ENCODE assay signal across 2 cellular contexts in genomic region chr20:1636621-1637020, GRCh38.
TF ChIP-seq lines count a peak whose summit lies in the region.

No MANE protein-coding gene starts in this region.

TF ChIP-seq in WTC11, 78 proteins besides CTCF, POLR2A, EP300 and RAD21 (continued from another document):
- TF ChIP-seq E2F5 (CRISPR knock-in tag; IDR thresholded peaks at IDR 0.05) (no peak), ESRRA (CRISPR knock-in tag; IDR thresholded peaks at IDR 0.05; ENCODE audit: borderline replicate concordance) (no peak), NR2C2 (CRISPR knock-in tag; IDR thresholded peaks at IDR 0.05) (no peak), ZNF138 (CRISPR knock-in tag; conservative IDR thresholded peaks at IDR 0.05) (no peak), SOX15 (CRISPR knock-in tag; IDR thresholded peaks at IDR 0.05) (no peak), CBFB (CRISPR knock-in tag; IDR thresholded peaks at IDR 0.05; ENCODE audit: low read depth) (no peak), MLX (CRISPR knock-in tag; IDR thresholded peaks at IDR 0.05) (no peak), ELF4 (CRISPR knock-in tag; IDR thresholded peaks at IDR 0.05; ENCODE audit: low read depth) (no peak), SP1 (CRISPR knock-in tag; conservative IDR thresholded peaks at IDR 0.05) (no peak), NFATC4 (CRISPR knock-in tag; IDR thresholded peaks at IDR 0.05) (no peak), CDX4 (CRISPR knock-in tag; IDR thresholded peaks at IDR 0.05; ENCODE audit: borderline replicate concordance) (no peak), MXD4 (CRISPR knock-in tag; IDR thresholded peaks at IDR 0.05; ENCODE audit: borderline replicate concordance) (no peak), IRF2 (CRISPR knock-in tag; IDR thresholded peaks at IDR 0.05; ENCODE audit: borderline replicate concordance, low read depth) (no peak), GABPB1 (CRISPR knock-in tag; IDR thresholded peaks at IDR 0.05) (no peak), ZNF416 (CRISPR knock-in tag; IDR thresholded peaks at IDR 0.05) (no peak)

TF ChIP-seq in SK-N-SH, 30 proteins besides CTCF, POLR2A, EP300 and RAD21 (continued from another document):
- TF ChIP-seq ZBTB33 (IDR thresholded peaks at IDR 0.05; ENCODE audit: borderline replicate concordance, low read depth) (no peak), ELF1 (IDR thresholded peaks at IDR 0.05) (no peak), USF1 (IDR thresholded peaks at IDR 0.05; ENCODE audit: borderline replicate concordance, low read depth) (no peak), TAF1 (IDR thresholded peaks at IDR 0.05; ENCODE audit: borderline replicate concordance, low read depth, low read length) (no peak), GATA2 (CRISPR knock-in tag; IDR thresholded peaks at IDR 0.05) (no peak), TCF12 (IDR thresholded peaks at IDR 0.05) (no peak), IRF3 (IDR thresholded peaks at IDR 0.05; ENCODE audit: low read depth, low read length) (no peak), RXRA (IDR thresholded peaks at IDR 0.05; ENCODE audit: borderline replicate concordance, low read depth) (no peak), SMC3 (IDR thresholded peaks at IDR 0.05; ENCODE audit: low read depth, low read length) (no peak), RFX5 (IDR thresholded peaks at IDR 0.05; ENCODE audit: low read length) (no peak), PBX3 (IDR thresholded peaks at IDR 0.05) (no peak), EZH2phosphoT487 (IDR thresholded peaks at IDR 0.05; ENCODE audit: borderline replicate concordance, low read depth) (no peak), SIN3A (IDR thresholded peaks at IDR 0.05; ENCODE audit: borderline replicate concordance, low read depth, low read length) (no peak)
TF ChIP-seq in SK-N-SH: peak in this region for 0.
